1 cellular context compared by ENCODE assay signal in the genomic region with DNA sequence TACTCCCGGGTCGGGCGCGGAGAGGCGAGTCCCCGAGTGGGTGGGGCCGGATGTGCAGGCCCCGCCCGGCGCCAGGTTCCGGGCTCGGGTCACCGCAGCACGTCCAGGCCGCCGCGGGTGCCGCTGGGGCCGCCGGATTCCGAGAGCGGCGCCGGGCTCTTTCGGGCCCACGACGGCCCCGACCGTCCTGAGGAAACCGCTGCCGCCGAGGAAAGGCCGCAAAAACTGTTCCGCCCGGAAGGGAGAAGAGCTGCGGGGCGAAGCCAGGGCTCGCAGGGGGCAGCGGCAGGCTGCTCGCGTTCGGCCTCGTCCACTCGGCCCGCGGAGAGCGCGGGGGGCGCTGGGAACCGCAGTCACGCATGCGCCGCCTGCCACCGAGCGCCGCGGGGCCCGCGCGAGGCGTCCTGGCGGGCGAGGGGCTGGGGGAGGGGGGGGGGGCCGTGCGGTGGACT.
A peak's percentile ranks its signal among the peaks of the same experiment; 100 is the strongest.
TF ChIP-seq lines count a peak whose summit lies in the region.

A gene (minus strand): TSS at position 342 of the 452 bp plus-strand sequence. CDS start 718 bp downstream, outside the sequence.

TF ChIP-seq in K562, 482 proteins besides CTCF, POLR2A, EP300 and RAD21 (continued from another document):
- TF ChIP-seq NR2C1 (IDR thresholded peaks at IDR 0.05) (no peak), NR2C1 (tag; IDR thresholded peaks at IDR 0.05) (peak; percentile 53), MAZ (CRISPR knock-in tag; conservative IDR thresholded peaks at IDR 0.05 in 1 of 2, IDR thresholded peaks at IDR 0.05 in 1 of 2) (peak; percentile 50 to 85; a peak in 3 of 4 replicates), KDM5B (IDR thresholded peaks at IDR 0.05; ENCODE audit: insufficient replicate concordance, low read depth, low read length) (peak; percentile 67), OTX1 (CRISPR knock-in tag; IDR thresholded peaks at IDR 0.05) (0 out of 2 replicates have a peak, but pooled peaks have one; percentile 25), RB1 (IDR thresholded peaks at IDR 0.05; ENCODE audit: low read depth) (peak; percentile 91), POLR2G (IDR thresholded peaks at IDR 0.05; ENCODE audit: low read depth, low read length) (peak; percentile 94), CC2D1A (IDR thresholded peaks at IDR 0.05) (no peak), NFIX (CRISPR knock-in tag; IDR thresholded peaks at IDR 0.05; ENCODE audit: low read depth) (no peak), STAG1 (CRISPR knock-in tag; IDR thresholded peaks at IDR 0.05; ENCODE audit: borderline replicate concordance) (no peak), ZFX (CRISPR knock-in tag; IDR thresholded peaks at IDR 0.05) (peak; percentile 99), ZNF133 (CRISPR knock-in tag; IDR thresholded peaks at IDR 0.05) (peak; percentile 72; the same call in 1 of the 2 replicates), U2AF1 (optimal IDR thresholded peaks at IDR 0.05; ENCODE audit: low read depth, low read length) (peak; percentile 85), KAT2B (IDR thresholded peaks at IDR 0.05; ENCODE audit: low read depth, low read length) (peak; percentile 39), PCBP1 (IDR thresholded peaks at IDR 0.05; ENCODE audit: low read depth, low read length, poor library complexity, severe bottlenecking) (no peak), CEBPG (CRISPR knock-in tag; IDR thresholded peaks at IDR 0.05) (no peak), CEBPG (tag; conservative IDR thresholded peaks at IDR 0.05 in 1 of 2, IDR thresholded peaks at IDR 0.05 in 1 of 2) (no peak), DMBX1 (CRISPR knock-in tag; IDR thresholded peaks at IDR 0.05; ENCODE audit: borderline replicate concordance) (peak; percentile 22; the same call in 1 of the 2 replicates), NR2F6 (CRISPR knock-in tag; IDR thresholded peaks at IDR 0.05) (0 out of 2 replicates have a peak, but pooled peaks have one; percentile 66), TBL1XR1 (IDR thresholded peaks at IDR 0.05; ENCODE audit: low read length in 2 of 2) (0 out of 4 replicates have a peak, but pooled peaks of 1 of the 2 experiments have one; percentile 18), NONO (IDR thresholded peaks at IDR 0.05; ENCODE audit: low read depth in 2 of 2, low read length in 1 of 2) (peak; percentile 59 to 94), ZNF830 (CRISPR knock-in tag; IDR thresholded peaks at IDR 0.05) (0 out of 2 replicates have a peak, but pooled peaks have one; percentile 55), POLR2B (IDR thresholded peaks at IDR 0.05; ENCODE audit: low read depth, partially characterized antibody) (peak; percentile 90)
- TF ChIP-seq, protein P1, sequence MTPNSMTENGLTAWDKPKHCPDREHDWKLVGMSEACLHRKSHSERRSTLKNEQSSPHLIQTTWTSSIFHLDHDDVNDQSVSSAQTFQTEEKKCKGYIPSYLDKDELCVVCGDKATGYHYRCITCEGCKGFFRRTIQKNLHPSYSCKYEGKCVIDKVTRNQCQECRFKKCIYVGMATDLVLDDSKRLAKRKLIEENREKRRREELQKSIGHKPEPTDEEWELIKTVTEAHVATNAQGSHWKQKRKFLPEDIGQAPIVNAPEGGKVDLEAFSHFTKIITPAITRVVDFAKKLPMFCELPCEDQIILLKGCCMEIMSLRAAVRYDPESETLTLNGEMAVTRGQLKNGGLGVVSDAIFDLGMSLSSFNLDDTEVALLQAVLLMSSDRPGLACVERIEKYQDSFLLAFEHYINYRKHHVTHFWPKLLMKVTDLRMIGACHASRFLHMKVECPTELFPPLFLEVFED (CRISPR knock-in tag; conservative IDR thresholded peaks at IDR 0.05), result no peak
- TF ChIP-seq, protein P2, sequence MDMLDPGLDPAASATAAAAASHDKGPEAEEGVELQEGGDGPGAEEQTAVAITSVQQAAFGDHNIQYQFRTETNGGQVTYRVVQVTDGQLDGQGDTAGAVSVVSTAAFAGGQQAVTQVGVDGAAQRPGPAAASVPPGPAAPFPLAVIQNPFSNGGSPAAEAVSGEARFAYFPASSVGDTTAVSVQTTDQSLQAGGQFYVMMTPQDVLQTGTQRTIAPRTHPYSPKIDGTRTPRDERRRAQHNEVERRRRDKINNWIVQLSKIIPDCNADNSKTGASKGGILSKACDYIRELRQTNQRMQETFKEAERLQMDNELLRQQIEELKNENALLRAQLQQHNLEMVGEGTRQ (CRISPR knock-in tag; IDR thresholded peaks at IDR 0.05), result 0 out of 2 replicates have a peak, but pooled peaks have one; percentile 4
- TF ChIP-seq, protein P3, sequence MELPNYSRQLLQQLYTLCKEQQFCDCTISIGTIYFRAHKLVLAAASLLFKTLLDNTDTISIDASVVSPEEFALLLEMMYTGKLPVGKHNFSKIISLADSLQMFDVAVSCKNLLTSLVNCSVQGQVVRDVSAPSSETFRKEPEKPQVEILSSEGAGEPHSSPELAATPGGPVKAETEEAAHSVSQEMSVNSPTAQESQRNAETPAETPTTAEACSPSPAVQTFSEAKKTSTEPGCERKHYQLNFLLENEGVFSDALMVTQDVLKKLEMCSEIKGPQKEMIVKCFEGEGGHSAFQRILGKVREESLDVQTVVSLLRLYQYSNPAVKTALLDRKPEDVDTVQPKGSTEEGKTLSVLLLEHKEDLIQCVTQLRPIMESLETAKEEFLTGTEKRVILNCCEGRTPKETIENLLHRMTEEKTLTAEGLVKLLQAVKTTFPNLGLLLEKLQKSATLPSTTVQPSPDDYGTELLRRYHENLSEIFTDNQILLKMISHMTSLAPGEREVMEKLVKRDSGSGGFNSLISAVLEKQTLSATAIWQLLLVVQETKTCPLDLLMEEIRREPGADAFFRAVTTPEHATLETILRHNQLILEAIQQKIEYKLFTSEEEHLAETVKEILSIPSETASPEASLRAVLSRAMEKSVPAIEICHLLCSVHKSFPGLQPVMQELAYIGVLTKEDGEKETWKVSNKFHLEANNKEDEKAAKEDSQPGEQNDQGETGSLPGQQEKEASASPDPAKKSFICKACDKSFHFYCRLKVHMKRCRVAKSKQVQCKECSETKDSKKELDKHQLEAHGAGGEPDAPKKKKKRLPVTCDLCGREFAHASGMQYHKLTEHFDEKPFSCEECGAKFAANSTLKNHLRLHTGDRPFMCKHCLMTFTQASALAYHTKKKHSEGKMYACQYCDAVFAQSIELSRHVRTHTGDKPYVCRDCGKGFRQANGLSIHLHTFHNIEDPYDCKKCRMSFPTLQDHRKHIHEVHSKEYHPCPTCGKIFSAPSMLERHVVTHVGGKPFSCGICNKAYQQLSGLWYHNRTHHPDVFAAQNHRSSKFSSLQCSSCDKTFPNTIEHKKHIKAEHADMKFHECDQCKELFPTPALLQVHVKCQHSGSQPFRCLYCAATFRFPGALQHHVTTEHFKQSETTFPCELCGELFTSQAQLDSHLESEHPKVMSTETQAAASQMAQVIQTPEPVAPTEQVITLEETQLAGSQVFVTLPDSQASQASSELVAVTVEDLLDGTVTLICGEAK (IDR thresholded peaks at IDR 0.05), result peak; percentile 85
- TF ChIP-seq, protein P3 (CRISPR knock-in tag; IDR thresholded peaks at IDR 0.05), result no peak
- TF ChIP-seq, protein P4, sequence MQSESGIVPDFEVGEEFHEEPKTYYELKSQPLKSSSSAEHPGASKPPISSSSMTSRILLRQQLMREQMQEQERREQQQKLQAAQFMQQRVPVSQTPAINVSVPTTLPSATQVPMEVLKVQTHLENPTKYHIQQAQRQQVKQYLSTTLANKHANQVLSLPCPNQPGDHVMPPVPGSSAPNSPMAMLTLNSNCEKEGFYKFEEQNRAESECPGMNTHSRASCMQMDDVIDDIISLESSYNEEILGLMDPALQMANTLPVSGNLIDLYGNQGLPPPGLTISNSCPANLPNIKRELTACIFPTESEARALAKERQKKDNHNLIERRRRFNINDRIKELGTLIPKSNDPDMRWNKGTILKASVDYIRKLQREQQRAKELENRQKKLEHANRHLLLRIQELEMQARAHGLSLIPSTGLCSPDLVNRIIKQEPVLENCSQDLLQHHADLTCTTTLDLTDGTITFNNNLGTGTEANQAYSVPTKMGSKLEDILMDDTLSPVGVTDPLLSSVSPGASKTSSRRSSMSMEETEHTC (IDR thresholded peaks at IDR 0.05), result no peak
